Comparison of ENCODE assay signal across 1 cellular context in genomic region chr2:231193216-231193615, GRCh38.
TF ChIP-seq lines count a peak whose summit lies in the region.

No MANE protein-coding gene starts in this region.

TF ChIP-seq in IMR-90, 13 proteins besides CTCF, POLR2A, EP300 and RAD21 (continued from another document):
- TF ChIP-seq USF2 (IDR thresholded peaks at IDR 0.05; ENCODE audit: low read depth, low read length) (no peak), CHD1 (IDR thresholded peaks at IDR 0.05; ENCODE audit: low read depth, low read length) (no peak), SMC3 (IDR thresholded peaks at IDR 0.05; ENCODE audit: low read depth, low read length) (no peak), MXI1 (IDR thresholded peaks at IDR 0.05; ENCODE audit: borderline replicate concordance, low read depth, low read length) (no peak), RCOR1 (IDR thresholded peaks at IDR 0.05; ENCODE audit: insufficient replicate concordance, low read length) (no peak), BHLHE40 (IDR thresholded peaks at IDR 0.05; ENCODE audit: low read depth, low read length) (no peak), CEBPB (IDR thresholded peaks at IDR 0.05; ENCODE audit: low read depth, low read length) (no peak), MAFK (IDR thresholded peaks at IDR 0.05; ENCODE audit: low read depth, low read length) (no peak)
